12 cellular contexts compared by ENCODE assay signal in genomic region chr19:10815969-10816635, GRCh38. TPM values are rescaled to one million over a fixed set of nuclear protein-coding genes. Genes with fewer than 3 reads are reported as not detected.
DNase-seq lines count a peak whose midpoint lies in the region; ATAC-seq, FAIRE-seq and TF ChIP-seq lines count a peak whose summit lies in the region.
"Had no signal": no experiment of that assay in that cellular context is flagged by ENCODE, and none has a peak within 500 bp of the region (broad histone marks: within the 10 kb centered on the region; RNA-seq: fewer than 3 reads in every experiment).

No MANE protein-coding gene starts in this region.

- H3K9me3 ChIP-seq in breast epithelium = no peaks in the 10 kb centered on the region

- POLR2A ChIA-PET in MCF 10A (lab: Yijun Ruan, JAX) = interaction anchor here (0.7 kb wide), 1 partner anchor 174 kb away, joined by 3 read pairs; no protein-coding TSS in a partner anchor

- H3K36me3 Mint-ChIP-seq in MCF 10A (ENCODE audit: insufficient read depth, unreplicated experiment) = peaks cover 26% of the 10 kb centered on the region
- peaks cover 36% of the 10 kb centered on the region for H3K36me3 Mint-ChIP-seq in central memory CD8-positive, alpha-beta T cell (ENCODE audit: insufficient read depth)
- H3K36me3 Mint-ChIP-seq in natural killer cell = no peaks in the 10 kb centered on the region
- H3K36me3 Mint-ChIP-seq in type B pancreatic cell = peaks cover 28% of the 10 kb centered on the region

- intact Hi-C loops in breast epithelium (cut with DNase I; ENCODE audit: low total_unique reads) = no loop called here
- intact Hi-C loops in MCF 10A (cut with micrococcal nuclease) = no loop called here
- intact Hi-C loops in natural killer cell (cut with micrococcal nuclease) = loop anchor here (1.0 kb wide), 1 partner anchor 19 kb away; no protein-coding TSS in a partner anchor

- no peak for DNase-seq in breast epithelium (ENCODE audit: low spot score in 2 of 2)
- no peak for DNase-seq in MCF 10A (ENCODE audit: unreplicated experiment)
- no peak for DNase-seq in central memory CD8-positive, alpha-beta T cell (ENCODE audit: low spot score in 2 of 2)
- no peak for DNase-seq in natural killer cell
- no peak for DNase-seq in type B pancreatic cell (ENCODE audit: extremely low spot score, unreplicated experiment)
- DNase-seq in NK-92 treated with Interleukin-12 subunit alpha and Interleukin-12 subunit beta, amount 100 ng/mL, for 24 hours (lab: John Stamatoyannopoulos, UW) = no peak
- DNase-seq in NCI-H1105 (lab: John Stamatoyannopoulos, UW) = no peak
- DNase-seq in GM19239 (ENCODE audit: insufficient read length, low spot score) = no peak
- DNase-seq: C1 segment of cervical spinal cord; erythroblast; NCI-H1105 treated with DMSO at 0.1 percent for 48 hours; stimulated activated CD4-positive, alpha-beta T cell treated with anti-CD3 and anti-CD28 coated beads, Interleukin-4, amount 100 ng/mL, for 24 hours had no signal

- ATAC-seq in central memory CD8-positive, alpha-beta T cell (replicated peaks; ENCODE audit: extremely low read depth, poor library complexity, severe bottlenecking) = no peak
- no peak for ATAC-seq in natural killer cell

- H3K27ac Mint-ChIP-seq in MCF 10A (ENCODE audit: low read depth, unreplicated experiment) = no peak overlapping the region
- H3K27ac Mint-ChIP-seq in central memory CD8-positive, alpha-beta T cell (ENCODE audit: low read depth) = peak overlapping the region; percentile 74
- H3K27ac Mint-ChIP-seq in natural killer cell = peak overlapping the region; percentile 92 to 93
- peak overlapping the region; percentile 59 for H3K27ac Mint-ChIP-seq in type B pancreatic cell

- H3K27me3 ChIP-seq in breast epithelium = no peaks in the 10 kb centered on the region

- H3K9me3 Mint-ChIP-seq in MCF 10A (ENCODE audit: unreplicated experiment) (no peaks in the 10 kb centered on the region), natural killer cell (no peaks in the 10 kb centered on the region), type B pancreatic cell (no peaks in the 10 kb centered on the region)
- no peaks in the 10 kb centered on the region for H3K9me3 Mint-ChIP-seq in central memory CD8-positive, alpha-beta T cell

- TF ChIP-seq CTCF in breast epithelium (IDR thresholded peaks at IDR 0.05) = no peak
- TF ChIP-seq CTCF in MCF 10A (IDR thresholded peaks at IDR 0.05; ENCODE audit: unreplicated experiment) = no peak
- no peak for TF ChIP-seq CTCF in natural killer cell (IDR thresholded peaks at IDR 0.05)
- no peak for TF ChIP-seq CTCF in type B pancreatic cell (conservative IDR thresholded peaks at IDR 0.05)

- H3K4me3 Mint-ChIP-seq in MCF 10A (ENCODE audit: unreplicated experiment) = no peak overlapping the region
- H3K4me3 Mint-ChIP-seq in central memory CD8-positive, alpha-beta T cell = no peak overlapping the region
- no peak overlapping the region for H3K4me3 Mint-ChIP-seq in natural killer cell
- H3K4me3 Mint-ChIP-seq in type B pancreatic cell = peak overlapping the region; percentile 82

- no TSS peak for BruUV-seq in MCF 10A (replicated peaks; lab: Mats Ljungman, UMichigan)

- no peaks in the 10 kb centered on the region for H3K36me3 ChIP-seq in breast epithelium

- CTCF ChIA-PET in MCF 10A (lab: Yijun Ruan, JAX) = no interaction called here

- H3K27me3 Mint-ChIP-seq in MCF 10A (ENCODE audit: insufficient read depth, unreplicated experiment) (no peaks in the 10 kb centered on the region), natural killer cell (ENCODE audit: low read depth in 2 of 2) (no peaks in the 10 kb centered on the region), type B pancreatic cell (no peaks in the 10 kb centered on the region)
- H3K27me3 Mint-ChIP-seq in central memory CD8-positive, alpha-beta T cell = no peaks in the 10 kb centered on the region

- no peak for FAIRE-seq in GM19239 (lab: Jason Lieb, UNC)

- TF ChIP-seq POLR2A in breast epithelium (IDR thresholded peaks at IDR 0.05) = no peak

- no peaks in the 10 kb centered on the region for H3K4me1 ChIP-seq in breast epithelium

- H3K4me1 Mint-ChIP-seq in MCF 10A (ENCODE audit: insufficient read depth, unreplicated experiment) = no peaks in the 10 kb centered on the region
- H3K4me1 Mint-ChIP-seq in central memory CD8-positive, alpha-beta T cell = peaks cover 37% of the 10 kb centered on the region
- peaks cover 31 to 75% of the 10 kb centered on the region in 2 donors for H3K4me1 Mint-ChIP-seq in natural killer cell
- H3K4me1 Mint-ChIP-seq in type B pancreatic cell (ENCODE audit: unreplicated experiment) = peaks cover 6% of the 10 kb centered on the region

- peak overlapping the region; percentile 49 to 68 (median 51) for H3K4me3 ChIP-seq in breast epithelium

- peak overlapping the region; percentile 78 to 95 for H3K27ac ChIP-seq in breast epithelium

RNA-seq across cellular contexts. Expression of gene TMED1, which starts 19.9 kb away (rescaled TPM):
- total RNA-seq in breast epithelium (10 to 100 TPM; 27.2 to 51.2 (median 42.4) TPM), MCF 10A (2022) (16.5 and 23.2 TPM in 2 replicates), natural killer cell (10 to 100 TPM; 20.5 to 27.8 (median 27.4) TPM), type B pancreatic cell (ENCODE audit: low replicate concordance) (23.0 and 30.9 TPM in 2 replicates)

RNA-seq across cellular contexts. Expression of gene C19orf38, which starts 32.1 kb away (rescaled TPM):
- total RNA-seq in breast epithelium = 1 to 10 TPM; 1.3 to 2.7 (median 2.0) TPM
- total RNA-seq in MCF 10A (2022) = 0.30 and 0.49 TPM in 2 replicates
- total RNA-seq in natural killer cell = 1 to 10 TPM; 2.9 to 9.9 (median 6.2) TPM
- total RNA-seq in type B pancreatic cell (ENCODE audit: low replicate concordance) = 0.45 and 1.1 TPM in 2 replicates

RNA-seq across cellular contexts. Expression of gene CARM1, which starts 55.3 kb away (rescaled TPM):
- total RNA-seq in breast epithelium = 10 to 100 TPM; 11.6 to 17.3 (median 17.0) TPM
- 49.5 and 51.7 TPM in 2 replicates for total RNA-seq in MCF 10A (2022)
- total RNA-seq in natural killer cell = 10 to 100 TPM; 13.4 to 21.3 (median 19.8) TPM
- total RNA-seq in type B pancreatic cell (ENCODE audit: low replicate concordance) = 81.9 and 104 TPM in 2 replicates
